ENCODE assay signal across 8 cellular contexts in genomic region chr3:69051796-69052566, GRCh38. TPM values are rescaled to one million over a fixed set of nuclear protein-coding genes. Genes with fewer than 3 reads are reported as not detected.
DNase-seq lines count a peak whose midpoint lies in the region; ATAC-seq and TF ChIP-seq lines count a peak whose summit lies in the region.

Gene TMF1 (minus strand): TSS chr3:69052333. CDS start chr3:69052086, 247 bp downstream.

- H3K27ac ChIP-seq in HL-60 (replicated peaks) = peak within 1 kb of the TSS; percentile 82
- peak within 1 kb of the TSS; percentile 97 for H3K27ac ChIP-seq in mesodermal cell (ENCODE audit: low read depth, low read length, severe bottlenecking)

- ATAC-seq in GM19452 (IDR thresholded peaks at IDR 0.05; ENCODE audit: unreplicated experiment) = peak; percentile 96

- WGBS in mesodermal cell (ENCODE audit: insufficient coverage in 2 of 2), 2 experiments = 0% methylated on average over 36 to 46 of the region's 50 CpGs

- H3K4me3 ChIP-seq in HL-60 (replicated peaks; ENCODE audit: insufficient read depth, low read length) = peak within 1 kb of the TSS; percentile 82
- peak within 1 kb of the TSS; percentile 79 for H3K4me3 ChIP-seq in endocrine pancreas (ENCODE audit: control insufficient read depth, insufficient read depth, low read length)
- peak within 1 kb of the TSS; percentile 94 for H3K4me3 ChIP-seq in mesodermal cell (ENCODE audit: extremely low read depth, insufficient read depth, low read length, poor library complexity, severe bottlenecking)

- H3K36me3 Mint-ChIP-seq in activated CD4-positive, alpha-beta memory T cell treated with anti-CD3 and anti-CD28 coated beads for 36 hours = peaks cover 41% of the 10 kb centered on the region

- intact Hi-C loops in activated CD4-positive, alpha-beta memory T cell treated with anti-CD3 and anti-CD28 coated beads for 36 hours (cut with micrococcal nuclease) = loop anchor here (1.0 to 2.0 kb wide), 4 partner anchors 7 to 39 kb away; partner anchors contain the start of genes ARL6IP5 and EOGT

- peaks cover 2% of the 10 kb centered on the region for H3K27me3 Mint-ChIP-seq in activated CD4-positive, alpha-beta memory T cell treated with anti-CD3 and anti-CD28 coated beads for 36 hours

- peak within 1 kb of the TSS; percentile 98 for H3K4me3 Mint-ChIP-seq in activated CD4-positive, alpha-beta memory T cell treated with anti-CD3 and anti-CD28 coated beads for 36 hours

- H3K9me3 ChIP-seq in endocrine pancreas (ENCODE audit: control insufficient read depth, low read length) = no peaks in the 10 kb centered on the region
- H3K9me3 ChIP-seq in mesodermal cell (ENCODE audit: control insufficient read depth, low read length) = no peaks in the 10 kb centered on the region

- H3K4me1 ChIP-seq in endocrine pancreas (ENCODE audit: control insufficient read depth, insufficient read depth, low read length) = peaks cover 24% of the 10 kb centered on the region
- no peaks in the 10 kb centered on the region for H3K4me1 ChIP-seq in mesodermal cell (ENCODE audit: control insufficient read depth, insufficient read depth, low read length, poor library complexity, severe bottlenecking)

- peak; percentile 98 for DNase-seq in AG20443 (ENCODE audit: low spot score)
- peak; percentile 98 for DNase-seq in HL-60 (ENCODE audit: low read depth in 1 of 2, low spot score in 1 of 2)
- DNase-seq in activated CD4-positive, alpha-beta memory T cell treated with anti-CD3 and anti-CD28 coated beads for 36 hours = peak; percentile 99
- peak; percentile 95 to 97 for DNase-seq in stimulated activated CD8-positive, alpha-beta memory T cell treated with anti-CD3 and anti-CD28 coated beads, Interleukin-2, amount 100 ng/mL, for 1 hour (ENCODE audit: low read depth in 2 of 2)
- no peak for DNase-seq in amygdala (lab: John Stamatoyannopoulos, UW)

- H3K27me3 ChIP-seq in HL-60 (ENCODE audit: insufficient read depth, poor library complexity, severe bottlenecking) (no peaks in the 10 kb centered on the region), endocrine pancreas (ENCODE audit: control insufficient read depth, insufficient read depth, low read length) (no peaks in the 10 kb centered on the region)

- POLR2A ChIA-PET in activated CD4-positive, alpha-beta memory T cell treated with anti-CD3 and anti-CD28 coated beads for 36 hours (lab: Charles Lee) = interaction anchor here (0.5 to 5.3 kb wide), 12 partner anchors 9 to 274 kb away, joined by 3 to 28 read pairs (median 4); partner anchors contain the start of genes ARL6IP5, EOGT and UBA3

- CTCF ChIA-PET in activated CD4-positive, alpha-beta memory T cell treated with anti-CD3 and anti-CD28 coated beads for 36 hours (lab: Charles Lee) = interaction anchor here (1.1 to 2.7 kb wide), 9 partner anchors 13 to 109 kb away, joined by 3 to 13 read pairs (median 4); partner anchors contain the start of gene EOGT

- peak within 1 kb of the TSS; percentile 97 for H3K27ac Mint-ChIP-seq in activated CD4-positive, alpha-beta memory T cell treated with anti-CD3 and anti-CD28 coated beads for 36 hours

- H3K9me3 Mint-ChIP-seq in activated CD4-positive, alpha-beta memory T cell treated with anti-CD3 and anti-CD28 coated beads for 36 hours = no peaks in the 10 kb centered on the region

- peak within 1 kb of the TSS; percentile 91 for H3K9ac ChIP-seq in endocrine pancreas (ENCODE audit: control insufficient read depth, insufficient read depth, low read length)

- peaks cover 33% of the 10 kb centered on the region for H3K4me1 Mint-ChIP-seq in activated CD4-positive, alpha-beta memory T cell treated with anti-CD3 and anti-CD28 coated beads for 36 hours (ENCODE audit: low read depth)

- no peak for TF ChIP-seq CTCF in HL-60 (IDR thresholded peaks at IDR 0.05; ENCODE audit: insufficient read depth, low read length)

- no peaks in the 10 kb centered on the region for H3K36me3 ChIP-seq in endocrine pancreas (ENCODE audit: control insufficient read depth, insufficient read depth, low read length)
- H3K36me3 ChIP-seq in mesodermal cell (ENCODE audit: control insufficient read depth, insufficient read depth, low read length) = peaks cover 47% of the 10 kb centered on the region

RNA-seq across cellular contexts. Expression of gene TMF1, which starts in this region (rescaled TPM):
- total RNA-seq in activated CD4-positive, alpha-beta memory T cell treated with anti-CD3 and anti-CD28 coated beads for 36 hours = 10 to 100 TPM; 37.1 to 42.1 TPM
- polyA plus RNA-seq in mesodermal cell (2013, experiment 1 of 2) = 35.0 TPM
- polyA plus RNA-seq in mesodermal cell (2013, experiment 2 of 2) = 44.1 TPM

Comparison
In these comparisons a context has a peak if more than half of its experiments do, and no peak if none do; other contexts are left out.
1. DNase-seq: peak in AG20443 (single experiment), HL-60 (2 of 2), activated CD4-positive, alpha-beta memory T cell treated with anti-CD3 and anti-CD28 coated beads for 36 hours (single experiment) and stimulated activated CD8-positive, alpha-beta memory T cell treated with anti-CD3 and anti-CD28 coated beads, Interleukin-2, amount 100 ng/mL, for 1 hour (2 of 2); none in amygdala (0 of 56).
2. Peak in every context shown above with its lines, with median percentiles within 50 percentile points of each other: H3K4me3 ChIP-seq.